Comparison of ENCODE assay signal across 24 cellular contexts in the genomic region with DNA sequence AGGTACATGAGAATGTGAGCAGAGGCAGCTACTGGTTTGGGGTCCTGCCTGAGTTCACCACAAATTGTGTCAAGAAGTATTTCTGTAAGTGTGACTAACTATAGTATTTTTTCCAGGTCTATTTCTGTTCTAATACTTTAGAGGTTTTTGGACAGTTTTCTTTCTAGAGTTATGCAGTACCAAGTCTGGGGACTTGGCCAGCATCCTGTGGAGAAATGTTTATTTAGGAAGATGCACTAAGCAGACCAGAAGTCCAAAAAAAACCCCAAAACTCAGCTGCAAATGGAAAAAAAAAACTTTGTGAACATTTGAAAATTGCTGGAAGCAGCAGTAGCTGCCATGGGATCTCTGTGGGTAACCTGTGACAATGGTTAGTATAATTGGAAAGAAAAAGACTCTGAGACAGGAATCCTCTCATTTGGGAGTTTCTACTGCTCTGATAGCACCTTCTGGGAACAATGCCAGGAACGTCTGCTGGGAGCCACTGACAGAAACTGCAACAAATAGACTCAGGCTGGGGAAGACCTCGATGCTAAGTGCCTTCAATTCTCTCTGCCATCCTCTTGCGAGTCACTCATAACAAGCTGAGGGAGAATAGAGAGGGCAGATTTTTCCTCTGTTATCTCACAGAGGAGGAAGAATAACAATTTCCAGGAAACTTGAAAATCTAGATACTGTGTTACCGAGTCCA. TPM values are rescaled to one million over a fixed set of nuclear protein-coding genes. Genes with fewer than 3 reads are reported as not detected.
DNase-seq lines count a peak whose midpoint lies in the region; ATAC-seq, FAIRE-seq and TF ChIP-seq lines count a peak whose summit lies in the region.
"Had no signal": no experiment of that assay in that cellular context is flagged by ENCODE, and none has a peak within 500 bp of the region (broad histone marks: within the 10 kb centered on the region; RNA-seq: fewer than 3 reads in every experiment).

No MANE protein-coding gene starts in this region.

- no peaks in the 10 kb centered on the region for H3K9me2 ChIP-seq in PC-9 (ENCODE audit: insufficient read depth)
- H3K9me2 ChIP-seq: SK-N-SH had no signal

- TF ChIP-seq CTCF in left ventricle myocardium inferior (IDR thresholded peaks at IDR 0.05; ENCODE audit: borderline replicate concordance) (no peak), fibroblast of the aortic adventitia (IDR thresholded peaks at IDR 0.05; ENCODE audit: insufficient read depth, low read length) (no peak), PC-9 (conservative IDR thresholded peaks at IDR 0.05) (no peak)

- no peak overlapping the region for H3K4me3 ChIP-seq in left ventricle myocardium inferior
- H3K4me3 ChIP-seq in fibroblast of the aortic adventitia (ENCODE audit: low read depth, low read length) = no peak overlapping the region
- H3K4me3 ChIP-seq in PC-9 = no peak overlapping the region
- H3K4me3 ChIP-seq: HAP-1, suprapubic skin had no signal

- H3K9me3 ChIP-seq in left ventricle myocardium inferior (replicated peaks) = peaks cover 25% of the 10 kb centered on the region
- no peaks in the 10 kb centered on the region for H3K9me3 ChIP-seq in PC-9 (ENCODE audit: insufficient read depth, low read depth)
- H3K9me3 ChIP-seq: HAP-1, SK-N-SH, suprapubic skin had no signal

- no peak for DNase-seq in left ventricle myocardium inferior
- DNase-seq in Right ventricle myocardium inferior (ENCODE audit: missing footprints) = no peak
- DNase-seq in OCI-M1 (lab: John Stamatoyannopoulos, UW) = peak; percentile 33
- peak; percentile 2 for DNase-seq in fibroblast of the aortic adventitia (ENCODE audit: low read depth)
- DNase-seq in urothelium cell line (ENCODE audit: low spot score) = peak; percentile 19
- DNase-seq in activated CD8-positive, alpha-beta memory T cell treated with anti-CD3 and anti-CD28 coated beads, Interleukin-2, amount 50 U/mL, for 48 hours = no peak
- no peak for DNase-seq in DMS79 treated with DMSO at 0.1 percent for 48 hours (lab: John Stamatoyannopoulos, UW)
- DNase-seq in PC-9 = no peak
- DNase-seq: activated CD8-positive, alpha-beta memory T cell treated with anti-CD3 and anti-CD28 coated beads, Interleukin-2, amount 50 U/mL, for 4 hours; activated naive CD8-positive, alpha-beta T cell treated with anti-CD3 and anti-CD28 coated beads, Interleukin-2, amount 10 ng/mL, durations not matched to agents 7 days and 5 days; brain microvascular endothelial cell; KG1; MV-4-11; NCI-H187 treated with DMSO at 0.1 percent for 48 hours; SK-N-SH had no signal

- no peak for ATAC-seq in Right ventricle myocardium inferior

- no peak for FAIRE-seq in urothelium cell line (lab: Jason Lieb, UNC)
- FAIRE-seq: endometrium, G401.6 had no signal

- no peaks in the 10 kb centered on the region for H4K20me1 ChIP-seq in PC-9 (ENCODE audit: insufficient read depth)

- no peaks in the 10 kb centered on the region for H3K79me2 ChIP-seq in PC-9 (ENCODE audit: low read depth)

- POLR2A ChIA-PET in PC-9 (lab: Charles Lee; ENCODE audit: unreplicated experiment) = no interaction called here

- CTCF ChIA-PET in PC-9 (lab: Charles Lee) = no interaction called here

- peak overlapping the region; percentile 14 for H3K27ac ChIP-seq in left ventricle myocardium inferior (replicated peaks)
- no peak overlapping the region for H3K27ac ChIP-seq in PC-9
- H3K27ac ChIP-seq: brain microvascular endothelial cell, C4-2B, suprapubic skin had no signal

- H3K4me1 ChIP-seq in left ventricle myocardium inferior (no peaks in the 10 kb centered on the region), PC-9 (replicated peaks; ENCODE audit: insufficient read depth) (no peaks in the 10 kb centered on the region)
- H3K4me1 ChIP-seq: HAP-1, suprapubic skin had no signal

- H3F3A ChIP-seq in PC-9 (ENCODE audit: insufficient read depth, low read depth) = no peaks in the 10 kb centered on the region

- H3K27me3 ChIP-seq in left ventricle myocardium inferior (ENCODE audit: low read depth) = no peaks in the 10 kb centered on the region
- no peaks in the 10 kb centered on the region for H3K27me3 ChIP-seq in PC-9 (ENCODE audit: insufficient read depth, low read depth)
- H3K27me3 ChIP-seq: brain microvascular endothelial cell, suprapubic skin had no signal

- intact Hi-C loops in left ventricle myocardium inferior (cut with micrococcal nuclease) (no loop called here), Right ventricle myocardium inferior (cut with DNase I) (no loop called here), PC-9 (cut with micrococcal nuclease; ENCODE audit: unreplicated experiment) (no loop called here)

- H3K4me2 ChIP-seq in PC-9 = no peak overlapping the region
- H3K4me2 ChIP-seq: SK-N-SH had no signal

- BruUV-seq in PC-9 (replicated peaks; lab: Mats Ljungman, UMichigan) = no TSS peak

- H3K36me3 ChIP-seq in left ventricle myocardium inferior = no peaks in the 10 kb centered on the region
- no peaks in the 10 kb centered on the region for H3K36me3 ChIP-seq in PC-9 (ENCODE audit: low read depth)
- H3K36me3 ChIP-seq: brain microvascular endothelial cell, HAP-1, suprapubic skin had no signal

- H2AFZ ChIP-seq in PC-9 = no peak overlapping the region

RNA-seq across cellular contexts. Expression of gene OR10R2, which starts 37.6 kb away (rescaled TPM):
- total RNA-seq in left ventricle myocardium inferior (not detected), Right ventricle myocardium inferior (not detected), fibroblast of the aortic adventitia (ENCODE audit: low replicate concordance) (not detected in 2 replicates), PC-9 (2021) (not detected in 2 replicates)
- total RNA-seq: activated naive CD8-positive, alpha-beta T cell treated with anti-CD3 and anti-CD28 coated beads, Interleukin-2, amount 10 ng/mL, durations not matched to agents 7 days and 5 days; activated T-helper 2 cell treated with anti-CD3 and anti-CD28 coated beads, Interferon-gamma antibody, Interleukin-2, Interleukin-4, amounts not matched to agents 10 μg/mL and 5 μg/mL and 100 μg/mL, durations not matched to agents 14 hours and 24 hours and 36 hours; HT-29; neural crest cell; posterior vena cava; suprapubic skin had no signal

RNA-seq across cellular contexts. Expression of gene OR6Y1, which starts 44.6 kb away (rescaled TPM):
- not detected for total RNA-seq in left ventricle myocardium inferior
- total RNA-seq in Right ventricle myocardium inferior = not detected
- total RNA-seq in fibroblast of the aortic adventitia (ENCODE audit: low replicate concordance) = not detected in 2 replicates
- total RNA-seq in PC-9 (2021) = not detected in 2 replicates
- total RNA-seq: activated naive CD8-positive, alpha-beta T cell treated with anti-CD3 and anti-CD28 coated beads, Interleukin-2, amount 10 ng/mL, durations not matched to agents 7 days and 5 days; activated T-helper 2 cell treated with anti-CD3 and anti-CD28 coated beads, Interferon-gamma antibody, Interleukin-2, Interleukin-4, amounts not matched to agents 10 μg/mL and 5 μg/mL and 100 μg/mL, durations not matched to agents 14 hours and 24 hours and 36 hours; HT-29; neural crest cell; posterior vena cava; suprapubic skin had no signal

RNA-seq across cellular contexts. Expression of gene OR10K1, which starts 48.0 kb away (rescaled TPM):
- total RNA-seq in left ventricle myocardium inferior (not detected), Right ventricle myocardium inferior (not detected), fibroblast of the aortic adventitia (ENCODE audit: low replicate concordance) (not detected in 2 replicates), PC-9 (2021) (not detected in 2 replicates)
- total RNA-seq: activated naive CD8-positive, alpha-beta T cell treated with anti-CD3 and anti-CD28 coated beads, Interleukin-2, amount 10 ng/mL, durations not matched to agents 7 days and 5 days; activated T-helper 2 cell treated with anti-CD3 and anti-CD28 coated beads, Interferon-gamma antibody, Interleukin-2, Interleukin-4, amounts not matched to agents 10 μg/mL and 5 μg/mL and 100 μg/mL, durations not matched to agents 14 hours and 24 hours and 36 hours; HT-29; neural crest cell; posterior vena cava; suprapubic skin had no signal

Comparison
In these comparisons a context has a peak if more than half of its experiments do, and no peak if none do; other contexts are left out.
1. DNase-seq: peak in OCI-M1 (single experiment), fibroblast of the aortic adventitia (single experiment) and urothelium cell line (single experiment); none in left ventricle myocardium inferior (single experiment), Right ventricle myocardium inferior (single experiment), activated CD8-positive, alpha-beta memory T cell treated with anti-CD3 and anti-CD28 coated beads, Interleukin-2, amount 50 U/mL, for 48 hours (single experiment), DMS79 treated with DMSO at 0.1 percent for 48 hours (single experiment) and PC-9 (0 of 2).